In the genomic region with DNA sequence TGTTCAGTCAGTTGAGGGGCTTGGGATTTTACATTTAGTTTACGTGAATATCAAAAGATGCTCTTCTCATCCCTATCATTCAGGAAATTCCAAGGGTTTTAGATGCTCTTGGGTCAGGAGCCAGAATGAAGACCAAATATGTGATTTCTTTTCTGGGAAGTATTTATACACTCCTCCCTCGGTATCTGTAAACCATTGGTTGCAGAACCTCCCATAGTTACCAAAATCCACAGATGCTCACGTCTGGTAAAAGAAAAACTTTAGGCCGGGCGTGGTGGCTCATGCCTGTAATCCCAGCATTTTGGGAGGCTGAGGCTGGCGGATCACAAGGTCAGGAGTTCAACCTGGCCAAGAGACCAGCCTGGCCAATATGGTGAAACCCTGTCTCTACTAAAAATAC, we compare ENCODE assay signal across 15 cellular contexts.
DNase-seq lines count a peak whose midpoint lies in the region; ATAC-seq and TF ChIP-seq lines count a peak whose summit lies in the region.
"Had no signal": no experiment of that assay in that cellular context is flagged by ENCODE, and none has a peak within 500 bp of the region (broad histone marks: within the 10 kb centered on the region; RNA-seq: fewer than 3 reads in every experiment).

No MANE protein-coding gene starts in this region.

- intact Hi-C loops in gastrocnemius medialis (cut with DNase I; ENCODE audit: low total_unique reads): loop anchor here (2.0 kb wide), 2 partner anchors 42 to 82 kb away; no protein-coding TSS in a partner anchor
- intact Hi-C loops in A673 (cut with micrococcal nuclease; ENCODE audit: unreplicated experiment): no loop called here

- POLR2A ChIA-PET in A673 (lab: Charles Lee; ENCODE audit: low non-redundant PET): no interaction called here

- DNase-seq in AG09319 (ENCODE audit: extremely low read depth, low read depth) (peak; percentile 50), cardiac fibroblast (ENCODE audit: low read depth in 2 of 2) (peak; percentile 28 to 75), hepatic stellate cell (ENCODE audit: low spot score) (peak; percentile 62), gastrocnemius medialis (no peak), A673 (ENCODE audit: low spot score) (no peak)
- no peak for DNase-seq in activated effector memory CD4-positive, alpha-beta T cell treated with anti-CD3 and anti-CD28 coated beads, Interleukin-2, amount 50 U/mL, for 16 hours
- DNase-seq: activated T-cell treated with anti-CD3 and anti-CD28 coated beads, Interleukin-2, amount 50 U/mL, for 4 hours; DMS79 treated with DMSO at 0.1 percent for 48 hours; NCI-H146; NCI-H774; spleen had no signal

- BruUV-seq in A673 (replicated peaks; lab: Mats Ljungman, UMichigan): no TSS peak

- H3K27me3 ChIP-seq in gastrocnemius medialis: no peaks in the 10 kb centered on the region
- H3K27me3 ChIP-seq in A673 (replicated peaks; ENCODE audit: insufficient read depth, low read depth, low read length, poor library complexity): no peaks in the 10 kb centered on the region
- H3K27me3 ChIP-seq: SJSA1 had no signal

- H3K4me3 ChIP-seq in cardiac fibroblast (replicated peaks in 1 of 2; ENCODE audit: low read depth in 2 of 2, low read length in 2 of 2) (no peak overlapping the region), gastrocnemius medialis (no peak overlapping the region), A673 (ENCODE audit: low read depth, low read length, poor library complexity, severe bottlenecking) (no peak overlapping the region)
- H3K4me3 ChIP-seq: SJSA1, spleen had no signal

- in situ Hi-C loops in gastrocnemius medialis (cut with MboI; ENCODE audit: low sequenced_read_pairs in 4 of 4): loop anchor here in 3 of 4 donors (10.0 to 25.0 kb wide), 2 partner anchors 86 to 88 kb away; no protein-coding TSS in a partner anchor

- no peak for TF ChIP-seq POLR2A in gastrocnemius medialis (IDR thresholded peaks at IDR 0.05)

- H3K27ac ChIP-seq in gastrocnemius medialis (peak overlapping the region; percentile 73 to 82 (median 80)), A673 (ENCODE audit: low read depth, low read length, poor library complexity, severe bottlenecking) (no peak overlapping the region)
- H3K27ac ChIP-seq: SJSA1, spleen had no signal

- H3K9me3 ChIP-seq in gastrocnemius medialis (no peaks in the 10 kb centered on the region), A673 (ENCODE audit: low read depth, low read length, poor library complexity, severe bottlenecking) (peaks cover 6% of the 10 kb centered on the region)

- TF ChIP-seq CTCF in AG09319 (IDR thresholded peaks at IDR 0.05; ENCODE audit: low read depth, low read length) (no peak), cardiac fibroblast (IDR thresholded peaks at IDR 0.05; ENCODE audit: low read depth, low read length) (no peak), gastrocnemius medialis (IDR thresholded peaks at IDR 0.05 in 4 of 5, conservative IDR thresholded peaks at IDR 0.05 in 1 of 5) (no peak), A673 (conservative IDR thresholded peaks at IDR 0.05; ENCODE audit: low read depth, low read length) (no peak)

- H3K4me1 ChIP-seq in gastrocnemius medialis (peaks cover 16 to 17% of the 10 kb centered on the region in 2 donors), A673 (ENCODE audit: insufficient read depth, low read length, poor library complexity, severe bottlenecking) (peaks cover 5% of the 10 kb centered on the region)
- H3K4me1 ChIP-seq: SJSA1 had no signal

- peak in 1 of 2 donors; percentile 12 for ATAC-seq in gastrocnemius medialis
- ATAC-seq in HG02610 (IDR thresholded peaks at IDR 0.05; ENCODE audit: unreplicated experiment): no peak
- ATAC-seq in GM18858 (IDR thresholded peaks at IDR 0.05; ENCODE audit: unreplicated experiment): no peak
- ATAC-seq: activated T-cell treated with anti-CD3 and anti-CD28 coated beads, Interleukin-2, amount 50 U/mL, for 4 hours; HCT116 had no signal

- CTCF ChIA-PET in A673 (lab: Charles Lee): no interaction called here

- H3K36me3 ChIP-seq in gastrocnemius medialis (no peaks in the 10 kb centered on the region), A673 (ENCODE audit: insufficient read depth, low read length, poor library complexity, severe bottlenecking) (no peaks in the 10 kb centered on the region)
- H3K36me3 ChIP-seq: SJSA1, spleen had no signal

Comparison
In these comparisons a context has a peak if more than half of its experiments do, and no peak if none do; other contexts are left out.
1. DNase-seq: peak in AG09319 (single experiment), cardiac fibroblast (2 of 2) and hepatic stellate cell (single experiment); none in gastrocnemius medialis (0 of 2), activated effector memory CD4-positive, alpha-beta T cell treated with anti-CD3 and anti-CD28 coated beads, Interleukin-2, amount 50 U/mL, for 16 hours (single experiment) and A673 (single experiment).